Comparison of ENCODE assay signal across 10 cellular contexts in genomic region chr17:38873646-38874380, GRCh38. TPM values are rescaled to one million over a fixed set of nuclear protein-coding genes. Genes with fewer than 3 reads are reported as not detected.
DNase-seq lines count a peak whose midpoint lies in the region; ATAC-seq and TF ChIP-seq lines count a peak whose summit lies in the region.
"Had no signal": no experiment of that assay in that cellular context is flagged by ENCODE, and none has a peak within 500 bp of the region (broad histone marks: within the 10 kb centered on the region; RNA-seq: fewer than 3 reads in every experiment).

No MANE protein-coding gene starts in this region.

- CTCF ChIA-PET in activated CD8-positive, alpha-beta T cell treated with anti-CD3 and anti-CD28 coated beads, Interleukin-2, amount 10 ng/mL, durations not matched to agents 7 days and 5 days (lab: Charles Lee): interaction anchor here (1.5 to 8.3 kb wide), 2 partner anchors 27 to 279 kb away, joined by 5 to 82 read pairs; no protein-coding TSS in a partner anchor

- peaks cover 63% of the 10 kb centered on the region for H3K4me1 Mint-ChIP-seq in activated CD4-positive, alpha-beta T cell treated with anti-CD3 and anti-CD28 coated beads, Interleukin-2, amount 10 ng/mL, durations not matched to agents 24 days and 14 days
- peaks cover 74% of the 10 kb centered on the region for H3K4me1 Mint-ChIP-seq in activated CD8-positive, alpha-beta T cell treated with anti-CD3 and anti-CD28 coated beads, Interleukin-2, amount 10 ng/mL, durations not matched to agents 7 days and 5 days (ENCODE audit: low read depth)

- H3K36me3 ChIP-seq in suprapubic skin: peaks cover 10% of the 10 kb centered on the region

- no peak for ATAC-seq in activated CD8-positive, alpha-beta T cell treated with anti-CD3 and anti-CD28 coated beads, Interleukin-2, amount 10 ng/mL, durations not matched to agents 7 days and 5 days

- no peaks in the 10 kb centered on the region for H3K9me3 Mint-ChIP-seq in activated CD4-positive, alpha-beta T cell treated with anti-CD3 and anti-CD28 coated beads, Interleukin-2, amount 10 ng/mL, durations not matched to agents 24 days and 14 days
- H3K9me3 Mint-ChIP-seq in activated CD8-positive, alpha-beta T cell treated with anti-CD3 and anti-CD28 coated beads, Interleukin-2, amount 10 ng/mL, durations not matched to agents 7 days and 5 days (ENCODE audit: insufficient read depth): no peaks in the 10 kb centered on the region

- POLR2A ChIA-PET in activated CD8-positive, alpha-beta T cell treated with anti-CD3 and anti-CD28 coated beads, Interleukin-2, amount 10 ng/mL, durations not matched to agents 7 days and 5 days (lab: Charles Lee): interaction anchor here (0.8 to 2.1 kb wide), 5 partner anchors 8 to 25 kb away, joined by 3 to 9 read pairs (median 5); partner anchors contain the start of gene RPL23

- no peak for DNase-seq in activated CD4-positive, alpha-beta T cell treated with anti-CD3 and anti-CD28 coated beads, Interleukin-2, amount 10 ng/mL, durations not matched to agents 24 days and 14 days
- DNase-seq in activated CD4-positive, alpha-beta T cell treated with anti-CD3 and anti-CD28 coated beads, Interleukin-2, amount 50 U/mL, for 48 hours: no peak
- no peak for DNase-seq in activated CD8-positive, alpha-beta T cell treated with anti-CD3 and anti-CD28 coated beads, Interleukin-2, amount 10 ng/mL, durations not matched to agents 7 days and 5 days
- no peak for DNase-seq in suprapubic skin (ENCODE audit: low spot score in 2 of 2)
- DNase-seq in OCI-M2 (lab: John Stamatoyannopoulos, UW; ENCODE audit: unreplicated experiment): no peak
- no peak for DNase-seq in AML-193 (lab: John Stamatoyannopoulos, UW)
- DNase-seq in NCI-H1417 (lab: John Stamatoyannopoulos, UW): no peak
- DNase-seq: glutamatergic neuron, NCI-H1092 treated with DMSO at 0.1 percent for 48 hours had no signal

- peaks cover 28% of the 10 kb centered on the region for H3K36me3 Mint-ChIP-seq in activated CD4-positive, alpha-beta T cell treated with anti-CD3 and anti-CD28 coated beads, Interleukin-2, amount 10 ng/mL, durations not matched to agents 24 days and 14 days (ENCODE audit: low read depth)
- peaks cover 60% of the 10 kb centered on the region for H3K36me3 Mint-ChIP-seq in activated CD8-positive, alpha-beta T cell treated with anti-CD3 and anti-CD28 coated beads, Interleukin-2, amount 10 ng/mL, durations not matched to agents 7 days and 5 days (ENCODE audit: low read depth)

- peak overlapping the region; percentile 63 for H3K27ac Mint-ChIP-seq in activated CD4-positive, alpha-beta T cell treated with anti-CD3 and anti-CD28 coated beads, Interleukin-2, amount 10 ng/mL, durations not matched to agents 24 days and 14 days
- peak overlapping the region; percentile 79 for H3K27ac Mint-ChIP-seq in activated CD8-positive, alpha-beta T cell treated with anti-CD3 and anti-CD28 coated beads, Interleukin-2, amount 10 ng/mL, durations not matched to agents 7 days and 5 days

- H3K4me3 ChIP-seq in suprapubic skin: peak overlapping the region; percentile 2

- H3K9me3 ChIP-seq in suprapubic skin: no peaks in the 10 kb centered on the region

- H3K27ac ChIP-seq in layer of hippocampus (ENCODE audit: low read depth, low read length) (peak overlapping the region; percentile 73), suprapubic skin (peak overlapping the region; percentile 1)

- TF ChIP-seq POLR2A in suprapubic skin (IDR thresholded peaks at IDR 0.05): no peak

- no peaks in the 10 kb centered on the region for H3K27me3 ChIP-seq in layer of hippocampus (ENCODE audit: control insufficient read depth, insufficient read depth, low read length)
- no peaks in the 10 kb centered on the region for H3K27me3 ChIP-seq in suprapubic skin

- H3K4me1 ChIP-seq in suprapubic skin: peaks cover 65% of the 10 kb centered on the region

- no peak for TF ChIP-seq CTCF in suprapubic skin (IDR thresholded peaks at IDR 0.05)

- no peak for TF ChIP-seq EP300 in suprapubic skin (IDR thresholded peaks at IDR 0.05)

- WGBS in suprapubic skin: 35% methylated on average over 6 of the region's 8 CpGs

- intact Hi-C loops in activated CD4-positive, alpha-beta T cell treated with anti-CD3 and anti-CD28 coated beads, Interleukin-2, amount 10 ng/mL, durations not matched to agents 24 days and 14 days (cut with micrococcal nuclease): no loop called here

- H3K27me3 Mint-ChIP-seq in activated CD4-positive, alpha-beta T cell treated with anti-CD3 and anti-CD28 coated beads, Interleukin-2, amount 10 ng/mL, durations not matched to agents 24 days and 14 days: peaks cover 2% of the 10 kb centered on the region
- no peaks in the 10 kb centered on the region for H3K27me3 Mint-ChIP-seq in activated CD8-positive, alpha-beta T cell treated with anti-CD3 and anti-CD28 coated beads, Interleukin-2, amount 10 ng/mL, durations not matched to agents 7 days and 5 days (ENCODE audit: low read depth)

- H3K4me3 Mint-ChIP-seq in activated CD4-positive, alpha-beta T cell treated with anti-CD3 and anti-CD28 coated beads, Interleukin-2, amount 10 ng/mL, durations not matched to agents 24 days and 14 days: peak overlapping the region; percentile 37
- peak overlapping the region; percentile 42 for H3K4me3 Mint-ChIP-seq in activated CD8-positive, alpha-beta T cell treated with anti-CD3 and anti-CD28 coated beads, Interleukin-2, amount 10 ng/mL, durations not matched to agents 7 days and 5 days

RNA-seq across cellular contexts. Expression of gene LASP1, which starts 4.0 kb away (rescaled TPM):
- total RNA-seq in activated CD4-positive, alpha-beta T cell treated with anti-CD3 and anti-CD28 coated beads, Interleukin-2, amount 10 ng/mL, durations not matched to agents 24 days and 14 days: 130 and 131 TPM in 2 replicates
- 100 to 1,000 TPM; 268 to 276 TPM for total RNA-seq in activated CD8-positive, alpha-beta T cell treated with anti-CD3 and anti-CD28 coated beads, Interleukin-2, amount 10 ng/mL, durations not matched to agents 7 days and 5 days
- 100 to 1,000 TPM in 2 of 4 donors, 10 to 100 TPM in 2; 83.1 to 124 (median 99.6) TPM for total RNA-seq in suprapubic skin

RNA-seq across cellular contexts. Expression of gene RPL23, which starts 20.3 kb away (rescaled TPM):
- total RNA-seq in activated CD4-positive, alpha-beta T cell treated with anti-CD3 and anti-CD28 coated beads, Interleukin-2, amount 10 ng/mL, durations not matched to agents 24 days and 14 days: 1,994 and 2,005 TPM in 2 replicates
- 1,000 to 10,000 TPM; 1,130 to 1,164 TPM for total RNA-seq in activated CD8-positive, alpha-beta T cell treated with anti-CD3 and anti-CD28 coated beads, Interleukin-2, amount 10 ng/mL, durations not matched to agents 7 days and 5 days
- 1,000 to 10,000 TPM; 1,382 to 1,902 (median 1,771) TPM for total RNA-seq in suprapubic skin

RNA-seq across cellular contexts. Expression of gene CWC25, which starts 48.7 kb away (rescaled TPM):
- 32.1 and 32.4 TPM in 2 replicates for total RNA-seq in activated CD4-positive, alpha-beta T cell treated with anti-CD3 and anti-CD28 coated beads, Interleukin-2, amount 10 ng/mL, durations not matched to agents 24 days and 14 days
- 10 to 100 TPM; 29.6 to 30.9 TPM for total RNA-seq in activated CD8-positive, alpha-beta T cell treated with anti-CD3 and anti-CD28 coated beads, Interleukin-2, amount 10 ng/mL, durations not matched to agents 7 days and 5 days
- 10 to 100 TPM; 31.5 to 74.8 (median 34.4) TPM for total RNA-seq in suprapubic skin
